In genomic region chr5:9394221-9394620, GRCh38 we compare ENCODE assay signal across 38 cellular contexts.
"Had no signal": no experiment of that assay in that cellular context is flagged by ENCODE, and none has a peak within 500 bp of the region (broad histone marks: within the 10 kb centered on the region; RNA-seq: fewer than 3 reads in every experiment).

No MANE protein-coding gene starts in this region.

- H3K4me1 ChIP-seq: ascending aorta had no signal

- H3K27ac ChIP-seq: ascending aorta, cardiac muscle cell, VCaP had no signal

- H3K4me3 Mint-ChIP-seq: activated CD4-positive, alpha-beta memory T cell treated with anti-CD3 and anti-CD28 coated beads, Interleukin-2, amount 10 ng/mL, durations not matched to agents 7 days and 5 days; activated CD4-positive, alpha-beta T cell treated with anti-CD3 and anti-CD28 coated beads for 36 hours; activated CD4-positive, alpha-beta T cell treated with anti-CD3 and anti-CD28 coated beads, Interleukin-2, amount 10 ng/mL, durations not matched to agents 7 days and 5 days; activated CD8-positive, alpha-beta memory T cell treated with anti-CD3 and anti-CD28 coated beads, Interleukin-2, amount 10 ng/mL, durations not matched to agents 7 days and 5 days; activated CD8-positive, alpha-beta T cell treated with anti-CD3 and anti-CD28 coated beads, Interleukin-2, amount 10 ng/mL, durations not matched to agents 7 days and 5 days; activated naive CD4-positive, alpha-beta T cell treated with anti-CD3 and anti-CD28 coated beads, Interleukin-2, amount 10 ng/mL, durations not matched to agents 7 days and 5 days; activated naive CD4-positive, alpha-beta T cell treated with anti-CD3 and anti-CD28 coated beads, Interleukin-2, amount 50 U/mL, for 24 hours; activated naive CD8-positive, alpha-beta T cell; activated naive CD8-positive, alpha-beta T cell treated with anti-CD3 and anti-CD28 coated beads, Interleukin-2, amount 10 ng/mL, durations not matched to agents 7 days and 5 days; activated naive CD8-positive, alpha-beta T cell treated with anti-CD3 and anti-CD28 coated beads, Interleukin-2, amount 50 U/mL, for 24 hours; activated T-cell treated with anti-CD3 and anti-CD28 coated beads, Interleukin-2, amount 50 U/mL, for 24 hours; brain; central memory CD8-positive, alpha-beta T cell; T-helper 1 cell treated with Interleukin-12 subunit alpha and Interleukin-12 subunit beta and Interleukin-4 antibody, amounts not matched to agents 30 μg/mL and 1 μg/mL, for 36 hours; T-helper 2 cell treated with Interferon-gamma antibody and Interleukin-4, amounts not matched to agents 5 μg/mL and 100 μg/mL, for 36 hours; WTC11 had no signal

- H3K27me3 Mint-ChIP-seq: activated CD4-positive, alpha-beta memory T cell treated with anti-CD3 and anti-CD28 coated beads, Interleukin-2, amount 10 ng/mL, durations not matched to agents 7 days and 5 days; activated CD4-positive, alpha-beta T cell treated with anti-CD3 and anti-CD28 coated beads for 36 hours; activated CD4-positive, alpha-beta T cell treated with anti-CD3 and anti-CD28 coated beads, Interleukin-2, amount 10 ng/mL, durations not matched to agents 7 days and 5 days; activated CD8-positive, alpha-beta memory T cell treated with anti-CD3 and anti-CD28 coated beads, Interleukin-2, amount 10 ng/mL, durations not matched to agents 7 days and 5 days; activated naive CD4-positive, alpha-beta T cell treated with anti-CD3 and anti-CD28 coated beads, Interleukin-2, amount 10 ng/mL, durations not matched to agents 7 days and 5 days; activated naive CD4-positive, alpha-beta T cell treated with anti-CD3 and anti-CD28 coated beads, Interleukin-2, amount 50 U/mL, for 24 hours; activated naive CD8-positive, alpha-beta T cell; activated naive CD8-positive, alpha-beta T cell treated with anti-CD3 and anti-CD28 coated beads, Interleukin-2, amount 10 ng/mL, durations not matched to agents 7 days and 5 days; activated naive CD8-positive, alpha-beta T cell treated with anti-CD3 and anti-CD28 coated beads, Interleukin-2, amount 50 U/mL, for 24 hours; activated T-cell treated with anti-CD3 and anti-CD28 coated beads, Interleukin-2, amount 50 U/mL, for 24 hours; brain; central memory CD8-positive, alpha-beta T cell had no signal

- H3K27me3 ChIP-seq: ascending aorta, cardiac muscle cell had no signal

- H3K36me3 Mint-ChIP-seq: activated CD8-positive, alpha-beta memory T cell treated with anti-CD3 and anti-CD28 coated beads, Interleukin-2, amount 10 ng/mL, durations not matched to agents 7 days and 5 days; activated naive CD4-positive, alpha-beta T cell treated with anti-CD3 and anti-CD28 coated beads, Interleukin-2, amount 10 ng/mL, durations not matched to agents 7 days and 5 days; activated naive CD4-positive, alpha-beta T cell treated with anti-CD3 and anti-CD28 coated beads, Interleukin-2, amount 50 U/mL, for 24 hours; activated naive CD8-positive, alpha-beta T cell; activated naive CD8-positive, alpha-beta T cell treated with anti-CD3 and anti-CD28 coated beads, Interleukin-2, amount 10 ng/mL, durations not matched to agents 7 days and 5 days; WTC11 had no signal

- H3K9me3 Mint-ChIP-seq: activated CD4-positive, alpha-beta T cell treated with anti-CD3 and anti-CD28 coated beads, Interleukin-2, amount 10 ng/mL, durations not matched to agents 7 days and 5 days; activated naive CD4-positive, alpha-beta T cell treated with anti-CD3 and anti-CD28 coated beads, Interleukin-2, amount 10 ng/mL, durations not matched to agents 7 days and 5 days; activated naive CD8-positive, alpha-beta T cell treated with anti-CD3 and anti-CD28 coated beads, Interleukin-2, amount 10 ng/mL, durations not matched to agents 7 days and 5 days; WTC11 had no signal

- DNase-seq: activated CD4-positive, alpha-beta memory T cell treated with anti-CD3 and anti-CD28 coated beads, Interleukin-2, amount 10 ng/mL, durations not matched to agents 7 days and 5 days; activated CD4-positive, alpha-beta T cell treated with anti-CD3 and anti-CD28 coated beads for 1 hour; activated CD4-positive, alpha-beta T cell treated with anti-CD3 and anti-CD28 coated beads for 36 hours; activated CD4-positive, alpha-beta T cell treated with anti-CD3 and anti-CD28 coated beads for 48 hours; activated CD4-positive, alpha-beta T cell treated with anti-CD3 and anti-CD28 coated beads, Interleukin-2, amount 10 ng/mL, durations not matched to agents 7 days and 5 days; activated CD4-positive, alpha-beta T cell treated with anti-CD3 and anti-CD28 coated beads, Interleukin-2, amount 50 U/mL, for 48 hours; activated CD4-positive, CD25-positive, alpha-beta regulatory T cell; activated CD8-positive, alpha-beta memory T cell treated with anti-CD3 and anti-CD28 coated beads for 24 hours; activated CD8-positive, alpha-beta memory T cell treated with anti-CD3 and anti-CD28 coated beads, Interleukin-2, amount 10 ng/mL, durations not matched to agents 7 days and 5 days; activated CD8-positive, alpha-beta memory T cell treated with anti-CD3 and anti-CD28 coated beads, Interleukin-2, amount 50 U/mL, for 48 hours; activated CD8-positive, alpha-beta T cell treated with anti-CD3 and anti-CD28 coated beads, Interleukin-2, amount 10 ng/mL, durations not matched to agents 7 days and 5 days; activated effector memory CD4-positive, alpha-beta T cell treated with Interleukin-2 at 50 U/mL for 16 hours; activated gamma-delta T cell; activated naive CD4-positive, alpha-beta T cell treated with anti-CD3 and anti-CD28 coated beads, Interleukin-2, amount 10 ng/mL, durations not matched to agents 7 days and 5 days; activated naive CD4-positive, alpha-beta T cell treated with Interleukin-2 at 50 U/mL for 16 hours; activated naive CD8-positive, alpha-beta T cell treated with anti-CD3 and anti-CD28 coated beads, Interleukin-2, amount 10 ng/mL, durations not matched to agents 7 days and 5 days; activated naive CD8-positive, alpha-beta T cell treated with anti-CD3 and anti-CD28 coated beads, Interleukin-2, amount 50 U/mL, for 24 hours; activated T-cell treated with anti-CD3 and anti-CD28 coated beads, Interleukin-2, amount 50 U/mL, for 24 hours; activated T-cell treated with anti-CD3 and anti-CD28 coated beads, Interleukin-2, amount 50 U/mL, for 48 hours; amygdala; anterior cingulate cortex; caudate nucleus; cerebellar nuclear complex; T-helper 1 cell; T-helper 2 cell; T-helper 9 cell had no signal

- H3K27ac Mint-ChIP-seq: activated CD4-positive, alpha-beta memory T cell treated with anti-CD3 and anti-CD28 coated beads, Interleukin-2, amount 10 ng/mL, durations not matched to agents 7 days and 5 days; activated CD4-positive, alpha-beta T cell treated with anti-CD3 and anti-CD28 coated beads for 36 hours; activated CD4-positive, alpha-beta T cell treated with anti-CD3 and anti-CD28 coated beads, Interleukin-2, amount 10 ng/mL, durations not matched to agents 7 days and 5 days; activated CD8-positive, alpha-beta memory T cell treated with anti-CD3 and anti-CD28 coated beads, Interleukin-2, amount 10 ng/mL, durations not matched to agents 7 days and 5 days; activated CD8-positive, alpha-beta T cell treated with anti-CD3 and anti-CD28 coated beads, Interleukin-2, amount 10 ng/mL, durations not matched to agents 7 days and 5 days; activated naive CD4-positive, alpha-beta T cell treated with anti-CD3 and anti-CD28 coated beads, Interleukin-2, amount 10 ng/mL, durations not matched to agents 7 days and 5 days; activated naive CD4-positive, alpha-beta T cell treated with anti-CD3 and anti-CD28 coated beads, Interleukin-2, amount 50 U/mL, for 24 hours; activated naive CD8-positive, alpha-beta T cell; activated naive CD8-positive, alpha-beta T cell treated with anti-CD3 and anti-CD28 coated beads, Interleukin-2, amount 10 ng/mL, durations not matched to agents 7 days and 5 days; activated naive CD8-positive, alpha-beta T cell treated with anti-CD3 and anti-CD28 coated beads, Interleukin-2, amount 50 U/mL, for 24 hours; activated T-cell treated with anti-CD3 and anti-CD28 coated beads, Interleukin-2, amount 50 U/mL, for 24 hours; activated T-helper 2 cell treated with anti-CD3 and anti-CD28 coated beads, Interferon-gamma antibody, Interleukin-2, Interleukin-4, amounts not matched to agents 10 μg/mL and 5 μg/mL and 100 μg/mL, durations not matched to agents 14 hours and 24 hours and 36 hours; brain; T-helper 1 cell treated with Interleukin-12 subunit alpha and Interleukin-12 subunit beta and Interleukin-4 antibody, amounts not matched to agents 30 μg/mL and 1 μg/mL, for 36 hours; T-helper 2 cell treated with Interferon-gamma antibody and Interleukin-4, amounts not matched to agents 5 μg/mL and 100 μg/mL, for 36 hours; WTC11 had no signal

- H3K36me3 ChIP-seq: ascending aorta, cardiac muscle cell had no signal

- H3K4me1 Mint-ChIP-seq: activated CD4-positive, alpha-beta memory T cell treated with anti-CD3 and anti-CD28 coated beads, Interleukin-2, amount 10 ng/mL, durations not matched to agents 7 days and 5 days; activated CD4-positive, alpha-beta T cell treated with anti-CD3 and anti-CD28 coated beads for 36 hours; activated CD4-positive, alpha-beta T cell treated with anti-CD3 and anti-CD28 coated beads, Interleukin-2, amount 10 ng/mL, durations not matched to agents 7 days and 5 days; activated CD8-positive, alpha-beta memory T cell treated with anti-CD3 and anti-CD28 coated beads, Interleukin-2, amount 10 ng/mL, durations not matched to agents 7 days and 5 days; activated naive CD4-positive, alpha-beta T cell treated with anti-CD3 and anti-CD28 coated beads, Interleukin-2, amount 10 ng/mL, durations not matched to agents 7 days and 5 days; activated naive CD4-positive, alpha-beta T cell treated with anti-CD3 and anti-CD28 coated beads, Interleukin-2, amount 50 U/mL, for 24 hours; activated naive CD8-positive, alpha-beta T cell treated with anti-CD3 and anti-CD28 coated beads, Interleukin-2, amount 10 ng/mL, durations not matched to agents 7 days and 5 days; activated naive CD8-positive, alpha-beta T cell treated with anti-CD3 and anti-CD28 coated beads, Interleukin-2, amount 50 U/mL, for 24 hours; central memory CD8-positive, alpha-beta T cell had no signal

- H3K9me3 ChIP-seq: ascending aorta had no signal

- H3K4me3 ChIP-seq: ascending aorta, cardiac muscle cell had no signal

- ATAC-seq: activated CD4-positive, alpha-beta T cell treated with anti-CD3 and anti-CD28 coated beads for 36 hours; activated CD4-positive, CD25-positive, alpha-beta regulatory T cell treated with anti-CD3 and anti-CD28 coated beads, Interleukin-2, amount 50 U/mL, for 24 hours; activated CD8-positive, alpha-beta memory T cell treated with anti-CD3 and anti-CD28 coated beads, Interleukin-2, amount 10 ng/mL, durations not matched to agents 7 days and 5 days; activated CD8-positive, alpha-beta T cell treated with anti-CD3 and anti-CD28 coated beads, Interleukin-2, amount 10 ng/mL, durations not matched to agents 7 days and 5 days; activated naive CD8-positive, alpha-beta T cell treated with anti-CD3 and anti-CD28 coated beads, Interleukin-2, amount 50 U/mL, for 24 hours; WTC11 had no signal
